27 cellular contexts compared by ENCODE assay signal in the genomic region with DNA sequence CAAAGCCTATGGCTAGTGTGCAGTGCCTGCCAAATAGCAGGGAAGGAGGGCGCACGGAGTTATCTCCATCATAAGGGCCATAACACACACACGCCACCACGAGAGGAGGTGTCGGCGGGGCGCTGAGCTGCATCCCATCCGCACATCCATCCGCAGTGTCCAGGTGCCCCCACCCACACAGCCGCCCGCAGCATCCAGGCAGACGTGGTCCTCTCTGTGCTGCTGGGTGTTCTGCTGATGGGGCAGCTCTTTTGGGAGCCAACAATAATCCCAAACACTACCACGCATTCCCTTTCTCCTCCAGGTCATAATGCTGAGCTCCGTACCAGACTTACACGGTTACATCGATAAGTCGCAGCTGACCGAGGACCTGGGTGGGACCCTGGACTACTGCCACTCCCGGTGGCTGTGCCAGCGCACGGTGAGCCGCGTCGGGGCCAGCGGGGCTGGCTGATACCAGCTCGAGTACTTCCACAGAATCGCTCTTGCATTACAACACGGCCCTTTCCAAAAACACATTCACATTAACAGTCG. TPM values are rescaled to one million over a fixed set of nuclear protein-coding genes. Genes with fewer than 3 reads are reported as not detected.
DNase-seq lines count a peak whose midpoint lies in the region; ATAC-seq and TF ChIP-seq lines count a peak whose summit lies in the region.
"Had no signal": no experiment of that assay in that cellular context is flagged by ENCODE, and none has a peak within 500 bp of the region (broad histone marks: within the 10 kb centered on the region; RNA-seq: fewer than 3 reads in every experiment).

No MANE protein-coding gene starts in this region.

- peak overlapping the region; percentile 49 for H2AFZ ChIP-seq in IMR-90 (replicated peaks; ENCODE audit: low read length, poor library complexity)

- dilution Hi-C loops in IMR-90 (cut with HindIII; ENCODE audit: low sequenced_read_pairs, unreplicated experiment): no loop called here

- DNase-seq in IMR-90: no peak
- DNase-seq in adipocyte (ENCODE audit: low read depth): no peak
- DNase-seq in glutamatergic neuron: peak; percentile 14
- DNase-seq in substantia nigra (lab: John Stamatoyannopoulos, UW): no peak
- DNase-seq in activated CD8-positive, alpha-beta memory T cell treated with anti-CD3 and anti-CD28 coated beads for 24 hours: no peak
- DNase-seq: activated CD4-positive, alpha-beta memory T cell treated with anti-CD3 and anti-CD28 coated beads for 36 hours; activated CD4-positive, alpha-beta T cell treated with anti-CD3 and anti-CD28 coated beads for 1 hour; activated CD8-positive, alpha-beta memory T cell treated with anti-CD3 and anti-CD28 coated beads, Interleukin-2, amount 50 U/mL, for 48 hours; activated naive CD4-positive, alpha-beta T cell treated with anti-CD3 and anti-CD28 coated beads, Interleukin-2, amount 10 ng/mL, durations not matched to agents 7 days and 5 days; DMS 273 treated with DMSO at 0.1 percent for 48 hours; effector CD4-positive, alpha-beta T cell; KBM-7; midbrain; naive thymus-derived CD4-positive, alpha-beta T cell; NCI-H1105; NCI-H1930; NCI-H524 treated with DMSO at 0.1 percent for 48 hours had no signal

- no peak overlapping the region for H3K9ac ChIP-seq in IMR-90 (ENCODE audit: low read depth, low read length)
- H3K9ac ChIP-seq in adipocyte (ENCODE audit: low read length): peak overlapping the region; percentile 53

- H3K4me2 ChIP-seq in IMR-90 (ENCODE audit: low read depth, low read length): no peak overlapping the region

- H3K27me3 ChIP-seq in IMR-90 (ENCODE audit: control insufficient read depth, insufficient read depth, low read length) (peaks cover 2% of the 10 kb centered on the region), adipocyte (replicated peaks; ENCODE audit: control insufficient read depth, insufficient read depth, low read length) (no peaks in the 10 kb centered on the region)
- H3K27me3 ChIP-seq: neutrophil had no signal

- WGBS in IMR-90 (ENCODE audit: extremely low coverage in 2 of 2, insufficient read length in 1 of 2), 2 experiments: 92% methylated on average over 17 of the region's 29 CpGs; no CpG with 5 or more reads in 1 of the 2 experiments

- H2BK15ac ChIP-seq in IMR-90 (ENCODE audit: low read depth, low read length): no peak overlapping the region

- H3K4me3 Mint-ChIP-seq in glutamatergic neuron (ENCODE audit: unreplicated experiment): no peak overlapping the region
- no peak overlapping the region for H3K4me3 Mint-ChIP-seq in activated T-helper 17 cell treated with anti-CD3 and anti-CD28 coated beads, Interleukin-2, amount 50 U/mL, for 72 hours
- H3K4me3 Mint-ChIP-seq: activated CD4-positive, alpha-beta memory T cell treated with anti-CD3 and anti-CD28 coated beads for 36 hours; activated naive CD4-positive, alpha-beta T cell treated with anti-CD3 and anti-CD28 coated beads, Interleukin-2, amount 10 ng/mL, durations not matched to agents 7 days and 5 days; CD8-positive, alpha-beta memory T cell; naive thymus-derived CD4-positive, alpha-beta T cell; stimulated activated effector memory CD8-positive, alpha-beta T cell treated with anti-CD3 and anti-CD28 coated beads, Interleukin-12 subunit alpha, Interleukin-12 subunit beta, amount 100 ng/mL, for 72 hours had no signal

- H3K36me3 Mint-ChIP-seq in glutamatergic neuron (ENCODE audit: unreplicated experiment): no peaks in the 10 kb centered on the region
- no peaks in the 10 kb centered on the region for H3K36me3 Mint-ChIP-seq in activated T-helper 17 cell treated with anti-CD3 and anti-CD28 coated beads, Interleukin-2, amount 50 U/mL, for 72 hours (ENCODE audit: low read depth)
- H3K36me3 Mint-ChIP-seq: activated CD4-positive, alpha-beta memory T cell treated with anti-CD3 and anti-CD28 coated beads for 36 hours; activated naive CD4-positive, alpha-beta T cell treated with anti-CD3 and anti-CD28 coated beads, Interleukin-2, amount 10 ng/mL, durations not matched to agents 7 days and 5 days; stimulated activated effector memory CD8-positive, alpha-beta T cell treated with anti-CD3 and anti-CD28 coated beads, Interleukin-12 subunit alpha, Interleukin-12 subunit beta, amount 100 ng/mL, for 72 hours had no signal

- H3K9me3 Mint-ChIP-seq in glutamatergic neuron (ENCODE audit: unreplicated experiment): peaks cover 4% of the 10 kb centered on the region
- no peaks in the 10 kb centered on the region for H3K9me3 Mint-ChIP-seq in activated T-helper 17 cell treated with anti-CD3 and anti-CD28 coated beads, Interleukin-2, amount 50 U/mL, for 72 hours
- H3K9me3 Mint-ChIP-seq: activated CD4-positive, alpha-beta memory T cell treated with anti-CD3 and anti-CD28 coated beads for 36 hours; activated naive CD4-positive, alpha-beta T cell treated with anti-CD3 and anti-CD28 coated beads, Interleukin-2, amount 10 ng/mL, durations not matched to agents 7 days and 5 days; CD8-positive, alpha-beta memory T cell; naive thymus-derived CD4-positive, alpha-beta T cell; stimulated activated effector memory CD8-positive, alpha-beta T cell treated with anti-CD3 and anti-CD28 coated beads, Interleukin-12 subunit alpha, Interleukin-12 subunit beta, amount 100 ng/mL, for 72 hours had no signal

- H3K27ac Mint-ChIP-seq in glutamatergic neuron (ENCODE audit: unreplicated experiment): no peak overlapping the region
- H3K27ac Mint-ChIP-seq in activated T-helper 17 cell treated with anti-CD3 and anti-CD28 coated beads, Interleukin-2, amount 50 U/mL, for 72 hours: no peak overlapping the region
- H3K27ac Mint-ChIP-seq: activated CD4-positive, alpha-beta memory T cell treated with anti-CD3 and anti-CD28 coated beads for 36 hours; activated naive CD4-positive, alpha-beta T cell treated with anti-CD3 and anti-CD28 coated beads, Interleukin-2, amount 10 ng/mL, durations not matched to agents 7 days and 5 days; CD8-positive, alpha-beta memory T cell; naive thymus-derived CD4-positive, alpha-beta T cell; stimulated activated effector memory CD8-positive, alpha-beta T cell treated with anti-CD3 and anti-CD28 coated beads, Interleukin-12 subunit alpha, Interleukin-12 subunit beta, amount 100 ng/mL, for 72 hours had no signal

- intact Hi-C loops in IMR-90 (cut with micrococcal nuclease): no loop called here

- no peaks in the 10 kb centered on the region for H4K20me1 ChIP-seq in IMR-90 (ENCODE audit: insufficient read depth, low read length)

- no peak overlapping the region for H3K18ac ChIP-seq in IMR-90 (ENCODE audit: low read depth, low read length)

- no peak overlapping the region; the same call in 1 of the 2 replicates for H2AK5ac ChIP-seq in IMR-90 (ENCODE audit: low read depth, low read length)

- no peaks in the 10 kb centered on the region for H3K9me3 ChIP-seq in IMR-90 (ENCODE audit: control insufficient read depth, insufficient read depth, low read length)
- no peaks in the 10 kb centered on the region for H3K9me3 ChIP-seq in adipocyte (ENCODE audit: control insufficient read depth, low read length)
- H3K9me3 ChIP-seq: MG63, neutrophil, prostate gland had no signal

- CTCF ChIA-PET in IMR-90 (lab: Yijun Ruan, JAX): no interaction called here

- TF ChIP-seq POLR2A in IMR-90 (IDR thresholded peaks at IDR 0.05; ENCODE audit: low read depth, low read length): no peak

- no peak overlapping the region for H2BK120ac ChIP-seq in IMR-90 (ENCODE audit: low read depth, low read length)

- H2AK9ac ChIP-seq in IMR-90 (replicated peaks; ENCODE audit: low read depth, low read length, poor library complexity): no peak overlapping the region

- H3K36me3 ChIP-seq in IMR-90 (ENCODE audit: control insufficient read depth, insufficient read depth, low read length): no peaks in the 10 kb centered on the region
- H3K36me3 ChIP-seq in adipocyte (ENCODE audit: control insufficient read depth, insufficient read depth, low read length, severe bottlenecking): no peaks in the 10 kb centered on the region
- H3K36me3 ChIP-seq: MG63, neutrophil, prostate gland had no signal

- no peak overlapping the region for H3K27ac ChIP-seq in IMR-90 (ENCODE audit: insufficient read depth, low read length)
- peak overlapping the region; percentile 66 for H3K27ac ChIP-seq in substantia nigra (ENCODE audit: low read depth, low read length, poor library complexity, severe bottlenecking)
- H3K27ac ChIP-seq: neutrophil, prostate gland had no signal

- peaks cover 10% of the 10 kb centered on the region for H3K4me1 Mint-ChIP-seq in glutamatergic neuron (ENCODE audit: low read depth, unreplicated experiment)
- no peaks in the 10 kb centered on the region for H3K4me1 Mint-ChIP-seq in activated T-helper 17 cell treated with anti-CD3 and anti-CD28 coated beads, Interleukin-2, amount 50 U/mL, for 72 hours
- H3K4me1 Mint-ChIP-seq: activated naive CD4-positive, alpha-beta T cell treated with anti-CD3 and anti-CD28 coated beads, Interleukin-2, amount 10 ng/mL, durations not matched to agents 7 days and 5 days; CD8-positive, alpha-beta memory T cell; stimulated activated effector memory CD8-positive, alpha-beta T cell treated with anti-CD3 and anti-CD28 coated beads, Interleukin-12 subunit alpha, Interleukin-12 subunit beta, amount 100 ng/mL, for 72 hours had no signal

- no peak overlapping the region for H3K23ac ChIP-seq in IMR-90 (ENCODE audit: low read depth, low read length)

- H3K79me1 ChIP-seq in IMR-90 (ENCODE audit: low read depth in 1 of 2, low read length in 2 of 2): no peaks in the 10 kb centered on the region

- H3K27me3 Mint-ChIP-seq in glutamatergic neuron (ENCODE audit: unreplicated experiment): peaks cover 2% of the 10 kb centered on the region
- H3K27me3 Mint-ChIP-seq in activated T-helper 17 cell treated with anti-CD3 and anti-CD28 coated beads, Interleukin-2, amount 50 U/mL, for 72 hours: no peaks in the 10 kb centered on the region
- H3K27me3 Mint-ChIP-seq: activated CD4-positive, alpha-beta memory T cell treated with anti-CD3 and anti-CD28 coated beads for 36 hours; activated naive CD4-positive, alpha-beta T cell treated with anti-CD3 and anti-CD28 coated beads, Interleukin-2, amount 10 ng/mL, durations not matched to agents 7 days and 5 days; CD8-positive, alpha-beta memory T cell; naive thymus-derived CD4-positive, alpha-beta T cell had no signal

- ATAC-seq in IMR-90 (ENCODE audit: low read depth) (no peak), GM18870 (IDR thresholded peaks at IDR 0.05; ENCODE audit: unreplicated experiment) (no peak)
- no peak for ATAC-seq in activated T-helper 17 cell treated with anti-CD3 and anti-CD28 coated beads, Interleukin-2, amount 50 U/mL, for 72 hours (replicated peaks)
- ATAC-seq: stimulated activated effector memory CD8-positive, alpha-beta T cell treated with anti-CD3 and anti-CD28 coated beads, Interleukin-12 subunit alpha, Interleukin-12 subunit beta, amount 100 ng/mL, for 72 hours had no signal

- POLR2A ChIA-PET in IMR-90 (lab: Charles Lee; ENCODE audit: unreplicated experiment): no interaction called here

- H2BK5ac ChIP-seq in IMR-90 (ENCODE audit: low read depth, low read length, poor library complexity, severe bottlenecking): no peak overlapping the region

- no TSS peak for BruUV-seq in IMR-90 (replicated peaks; lab: Mats Ljungman, UMichigan)

- no peak overlapping the region for H3K4me3 ChIP-seq in IMR-90 (ENCODE audit: insufficient read depth, low read depth, low read length)
- H3K4me3 ChIP-seq in adipocyte (ENCODE audit: low read length): peak overlapping the region; percentile 79
- H3K4me3 ChIP-seq: MG63, prostate gland had no signal

- H4K5ac ChIP-seq in IMR-90 (ENCODE audit: low read depth, low read length): no peak overlapping the region

- no peak overlapping the region for H3K14ac ChIP-seq in IMR-90 (replicated peaks; ENCODE audit: low read depth, low read length)

- no peak overlapping the region for H4K8ac ChIP-seq in IMR-90 (ENCODE audit: low read depth in 2 of 2, low read length in 2 of 2)

- H2BK20ac ChIP-seq in IMR-90 (ENCODE audit: low read depth, low read length): no peak overlapping the region

- 0 out of 2 replicates have a peak, but pooled peaks cover 4% of the 10 kb centered on the region for H3K9me1 ChIP-seq in IMR-90 (ENCODE audit: insufficient read depth, low read length)

- H3K4ac ChIP-seq in IMR-90 (ENCODE audit: low read depth, low read length): no peak overlapping the region

- in situ Hi-C loops in IMR-90 (cut with MboI; ENCODE audit: low sequenced_read_pairs): no loop called here

- H3K4me1 ChIP-seq in IMR-90 (ENCODE audit: control insufficient read depth, insufficient read depth, low read length): no peaks in the 10 kb centered on the region
- peaks cover 19% of the 10 kb centered on the region for H3K4me1 ChIP-seq in adipocyte (ENCODE audit: control insufficient read depth, insufficient read depth, low read length)
- H3K4me1 ChIP-seq: prostate gland had no signal

- TF ChIP-seq CTCF in IMR-90 (conservative IDR thresholded peaks at IDR 0.05; ENCODE audit: low read depth, low read length) (no peak), glutamatergic neuron (IDR thresholded peaks at IDR 0.05; ENCODE audit: partially characterized antibody, unreplicated experiment) (no peak)

- H4K91ac ChIP-seq in IMR-90 (ENCODE audit: insufficient read depth, low read depth, low read length): no peak overlapping the region

- H3K56ac ChIP-seq in IMR-90 (ENCODE audit: extremely low read depth, insufficient read depth, low read length): no peak overlapping the region

- no peak for TF ChIP-seq RAD21 in IMR-90 (IDR thresholded peaks at IDR 0.05; ENCODE audit: low read length)

RNA-seq across cellular contexts. Expression of a gene that starts 41.5 kb away (rescaled TPM):
- total RNA-seq in IMR-90 (2012; rRNA removed): under 0.01 TPM in 1 of 2 replicates, not detected in the other
- polyA plus RNA-seq in IMR-90 (2012; rRNA removed): 0.07 and 0.09 TPM in 2 replicates
- polyA plus RNA-seq in IMR-90 (2012; cell fraction: cytosol; rRNA removed): 0.03 TPM in 1 of 2 replicates, not detected in the other
- polyA plus RNA-seq in IMR-90 (2012; cell fraction: nucleus; rRNA removed; ENCODE audit: low replicate concordance): 0.09 TPM in 2 replicates
- total RNA-seq in glutamatergic neuron (ENCODE audit: unreplicated experiment): not detected
- total RNA-seq in activated T-helper 17 cell treated with anti-CD3 and anti-CD28 coated beads, Interleukin-2, amount 50 U/mL, for 72 hours: under 1 TPM in 1 of 2 donors, not detected in 1; 0.40 TPM
- total RNA-seq: H4; T-helper 2 cell treated with Interferon-gamma antibody and Interleukin-4, amounts not matched to agents 100 ng/mL and 5 ng/mL, for 36 hours had no signal
- polyA plus RNA-seq: naive thymus-derived CD4-positive, alpha-beta T cell had no signal

RNA-seq across cellular contexts. Expression of a gene that starts 58.5 kb away (rescaled TPM):
- total RNA-seq in IMR-90 (2012; rRNA removed): 7.2 and 9.1 TPM in 2 replicates
- 19.5 and 19.7 TPM in 2 replicates for polyA plus RNA-seq in IMR-90 (2012; rRNA removed)
- polyA plus RNA-seq in IMR-90 (2012; cell fraction: cytosol; rRNA removed): 12.2 and 29.3 TPM in 2 replicates
- 9.8 and 11.4 TPM in 2 replicates for polyA plus RNA-seq in IMR-90 (2012; cell fraction: nucleus; rRNA removed; ENCODE audit: low replicate concordance)
- total RNA-seq in glutamatergic neuron (ENCODE audit: unreplicated experiment): 0.74 TPM
- total RNA-seq in activated T-helper 17 cell treated with anti-CD3 and anti-CD28 coated beads, Interleukin-2, amount 50 U/mL, for 72 hours: 1 to 10 TPM in 1 of 2 donors, not detected in 1; 1.0 TPM
- total RNA-seq: activated CD4-positive, alpha-beta memory T cell treated with anti-CD3 and anti-CD28 coated beads for 36 hours; CD8-positive, alpha-beta memory T cell; H4; HT1080; naive thymus-derived CD4-positive, alpha-beta T cell; T-helper 2 cell treated with Interferon-gamma antibody and Interleukin-4, amounts not matched to agents 100 ng/mL and 5 ng/mL, for 36 hours had no signal
- polyA plus RNA-seq: CD8-positive, alpha-beta memory T cell; naive thymus-derived CD4-positive, alpha-beta T cell had no signal
